In the genomic region with DNA sequence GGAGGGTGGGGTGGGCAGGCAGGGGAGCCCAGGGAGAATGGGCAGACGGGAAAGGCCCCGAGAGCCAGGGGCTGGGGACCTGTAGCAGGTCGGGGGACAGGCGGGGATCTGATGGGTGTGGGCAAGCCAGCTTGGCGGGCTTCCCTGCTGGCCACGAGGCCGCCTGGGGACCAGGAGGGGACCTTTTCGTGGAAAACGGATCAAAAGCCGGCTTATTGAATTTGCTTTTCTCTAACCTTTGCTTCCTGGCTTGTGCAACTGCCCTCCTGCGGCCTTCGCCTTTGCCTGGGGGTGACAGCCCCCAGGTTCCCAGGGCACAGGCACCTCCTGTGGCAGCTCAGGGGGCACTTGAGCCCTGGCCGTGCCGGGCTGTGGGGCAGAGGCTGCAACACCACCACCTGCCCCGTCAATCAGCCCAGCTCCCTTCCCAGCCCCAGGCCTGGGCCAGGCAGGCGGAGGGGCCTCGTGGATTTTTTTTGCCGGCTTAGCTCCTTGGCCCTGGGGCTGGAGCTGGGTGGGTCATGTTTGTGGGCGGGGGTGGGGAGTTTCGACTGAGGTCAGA, we compare ENCODE assay signal across 34 cellular contexts.
"Had no signal": no experiment of that assay in that cellular context is flagged by ENCODE, and none has a peak within 500 bp of the region (broad histone marks: within the 10 kb centered on the region; RNA-seq: fewer than 3 reads in every experiment).

No MANE protein-coding gene starts in this region.

- H3K9me3 ChIP-seq: MG63 had no signal

- DNase-seq: Karpas-422, Kasumi-1, MG63, MM.1S, MV-4-11, NCI-H1048, NCI-H1092, NCI-H1092 treated with DMSO at 0.1 percent for 48 hours, NCI-H1105, NCI-H1105 treated with DMSO at 0.1 percent for 48 hours, NCI-H1417, NCI-H1417 treated with DMSO at 0.1 percent for 48 hours, NCI-H1436, NCI-H1436 treated with DMSO at 0.1 percent for 48 hours, NCI-H146, NCI-H1694, NCI-H1694 treated with DMSO at 0.1 percent for 48 hours, NCI-H187, NCI-H187 treated with DMSO at 0.1 percent for 48 hours, NCI-H1930, NCI-H2029, NCI-H2029 treated with DMSO at 0.1 percent for 48 hours, NCI-H2081, NCI-H2081 treated with DMSO at 0.1 percent for 48 hours, NCI-H2107, NCI-H2171, NCI-H2171 treated with DMSO at 0.1 percent for 48 hours, NCI-H2227 treated with DMSO at 0.1 percent for 48 hours, NCI-H226, NCI-H345, NCI-H446, NCI-H446 treated with DMSO at 0.1 percent for 48 hours, NCI-H510A, NCI-H510A treated with DMSO at 0.1 percent for 48 hours had no signal

- H3K4me3 ChIP-seq: MG63 had no signal

- H3K36me3 ChIP-seq: MG63 had no signal
